In the genomic region with DNA sequence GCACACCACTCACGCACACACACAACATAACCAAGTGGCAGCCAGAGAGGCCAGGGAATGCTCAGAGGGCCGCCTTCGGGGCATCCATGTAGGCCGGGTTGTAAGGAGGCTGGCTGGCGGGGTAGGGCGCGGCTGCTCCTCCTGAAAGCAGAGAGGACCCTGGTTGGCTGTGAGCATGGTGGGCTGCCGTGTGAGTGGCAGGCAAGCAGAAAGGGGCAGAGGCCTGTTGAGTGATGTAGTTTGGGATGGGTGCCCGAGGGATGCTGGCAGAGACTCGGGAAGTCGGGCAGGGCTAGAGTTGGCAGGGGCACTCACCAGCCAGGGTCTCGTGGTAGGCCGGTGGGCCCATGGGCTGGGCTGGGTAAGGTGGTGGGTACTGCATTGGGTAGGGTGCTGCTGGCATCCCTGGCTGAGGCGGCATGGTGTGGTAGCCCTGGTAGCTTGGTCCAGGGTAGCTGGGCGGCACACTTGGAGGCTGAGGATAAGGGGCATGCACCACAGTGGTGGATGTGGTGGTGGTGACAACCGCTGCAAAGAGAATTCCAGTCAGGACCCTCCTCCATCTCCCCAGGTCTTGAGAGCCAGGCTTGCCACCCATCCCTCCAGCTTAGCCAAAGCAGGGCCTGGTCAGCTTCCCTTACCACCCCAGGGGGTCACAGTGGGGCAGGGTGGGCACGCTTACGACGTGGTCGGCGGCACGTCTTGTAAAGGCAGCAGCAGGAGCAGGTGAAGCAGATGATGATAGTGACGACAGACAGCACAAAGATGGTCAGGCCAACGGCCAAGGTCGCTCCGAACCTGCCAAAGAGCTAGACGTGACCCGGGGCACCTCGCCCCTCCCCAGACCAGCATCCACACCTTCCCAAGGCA, we compare ENCODE assay signal across 12 cellular contexts. TPM values are rescaled to one million over a fixed set of nuclear protein-coding genes. Genes with fewer than 3 reads are reported as not detected.
A peak's percentile ranks its signal among the peaks of the same experiment; 100 is the strongest.
DNase-seq lines count a peak whose midpoint lies in the region; ATAC-seq and TF ChIP-seq lines count a peak whose summit lies in the region.
"Had no signal": no experiment of that assay in that cellular context is flagged by ENCODE, and none has a peak within 500 bp of the region (broad histone marks: within the 10 kb centered on the region; RNA-seq: fewer than 3 reads in every experiment).

No MANE protein-coding gene starts in this region.

- H3K36me3 Mint-ChIP-seq in CD4-positive, alpha-beta T cell (ENCODE audit: low read depth): peaks cover 50% of the 10 kb centered on the region
- peaks cover 16% of the 10 kb centered on the region for H3K36me3 Mint-ChIP-seq in neural progenitor cell

- no peak for TF ChIP-seq CTCF in CD4-positive, alpha-beta T cell (IDR thresholded peaks at IDR 0.05)
- TF ChIP-seq CTCF in neural progenitor cell (IDR thresholded peaks at IDR 0.05): no peak
- TF ChIP-seq CTCF in adrenal gland (IDR thresholded peaks at IDR 0.05): no peak

- peak overlapping the region; percentile 6 for H3K27ac ChIP-seq in CD4-positive, alpha-beta T cell (ENCODE audit: low read depth, low read length)
- H3K27ac ChIP-seq in caudate nucleus (ENCODE audit: low read depth, low read length) (peak overlapping the region; percentile 67), neural progenitor cell (no peak overlapping the region), adrenal gland (peak overlapping the region in 2 of 5 donors; percentile 98 to 100)
- H3K27ac ChIP-seq: KMS-11 had no signal

- DNase-seq in CD4-positive, alpha-beta T cell: no peak
- peak; percentile 37 for DNase-seq in H7
- peak in 14 of 61 donors; percentile 13 to 56 (median 22) for DNase-seq in caudate nucleus (lab: John Stamatoyannopoulos, UW)
- no peak for DNase-seq in neural progenitor cell (ENCODE audit: low spot score)
- DNase-seq in CD1c-positive myeloid dendritic cell (ENCODE audit: extremely low spot score): no peak
- no peak for DNase-seq in NCI-H1092 treated with DMSO at 0.1 percent for 48 hours (lab: John Stamatoyannopoulos, UW)
- no peak for DNase-seq in SW480 (ENCODE audit: low spot score)
- DNase-seq in adrenal gland: no peak
- DNase-seq: DMS79 treated with DMSO at 0.1 percent for 48 hours, foreskin fibroblast, NCI-H510A treated with DMSO at 0.1 percent for 48 hours had no signal

- H3K4me3 ChIP-seq in H7 (ENCODE audit: insufficient read depth, low read depth, low read length) (no peak overlapping the region), neural progenitor cell (no peak overlapping the region), adrenal gland (no peak overlapping the region)

- H3K27me3 ChIP-seq in CD4-positive, alpha-beta T cell (ENCODE audit: control insufficient read depth, insufficient read depth, low read length): no peaks in the 10 kb centered on the region
- no peaks in the 10 kb centered on the region for H3K27me3 ChIP-seq in H7 (ENCODE audit: control insufficient read depth, insufficient read depth, low read length)
- H3K27me3 ChIP-seq in neural progenitor cell: no peaks in the 10 kb centered on the region
- no peaks in the 10 kb centered on the region for H3K27me3 ChIP-seq in adrenal gland

- POLR2A ChIA-PET in CD4-positive, alpha-beta T cell (lab: Charles Lee): interaction anchor here (1.2 to 3.6 kb wide), 3 partner anchors 9 to 29 kb away, joined by 4 to 26 read pairs (median 9); a partner anchor contains a TSS

- CTCF ChIA-PET in CD4-positive, alpha-beta T cell (lab: Charles Lee): interaction anchor here (0.7 to 1.3 kb wide), 3 partner anchors 33 to 38 kb away, joined by 3 to 5 read pairs (median 3); no protein-coding TSS in a partner anchor

- no peaks in the 10 kb centered on the region for H4K20me1 ChIP-seq in neural progenitor cell (ENCODE audit: low read depth)

- peak overlapping the region; percentile 94 for H3K27ac Mint-ChIP-seq in CD4-positive, alpha-beta T cell
- no peak overlapping the region for H3K27ac Mint-ChIP-seq in neural progenitor cell

- peaks cover 42% of the 10 kb centered on the region for H3F3A ChIP-seq in neural progenitor cell (ENCODE audit: low read depth)

- no peaks in the 10 kb centered on the region for H3K9me3 Mint-ChIP-seq in CD4-positive, alpha-beta T cell
- H3K9me3 Mint-ChIP-seq in neural progenitor cell: no peaks in the 10 kb centered on the region

- no peak overlapping the region for H3K9ac ChIP-seq in neural progenitor cell
- H3K9ac ChIP-seq: KMS-11 had no signal

- peaks cover 30% of the 10 kb centered on the region for H3K79me2 ChIP-seq in neural progenitor cell (ENCODE audit: low read depth)

- H3K4me1 Mint-ChIP-seq in CD4-positive, alpha-beta T cell (ENCODE audit: low read depth): peaks cover 62% of the 10 kb centered on the region
- H3K4me1 Mint-ChIP-seq in neural progenitor cell: peaks cover 48% of the 10 kb centered on the region

- H3K4me1 ChIP-seq in neural progenitor cell: peaks cover 29% of the 10 kb centered on the region
- peaks cover 44 to 77% of the 10 kb centered on the region in 2 donors for H3K4me1 ChIP-seq in adrenal gland (replicated peaks in 1 of 2)

- intact Hi-C loops in CD4-positive, alpha-beta T cell (cut with DNase I, micrococcal nuclease): loop anchor here in 1 of 2 experiments (10.0 kb wide), 1 partner anchor 186 kb away; no protein-coding TSS in a partner anchor
- intact Hi-C loops in adrenal gland (cut with DNase I): loop anchor here in 1 of 2 donors (5.0 kb wide), 1 partner anchor 33 kb away; a partner anchor contains a TSS

- H3K4me2 ChIP-seq in neural progenitor cell: no peak overlapping the region
- H3K4me2 ChIP-seq: KMS-11 had no signal

- H3K27me3 Mint-ChIP-seq in CD4-positive, alpha-beta T cell: no peaks in the 10 kb centered on the region
- peaks cover 2% of the 10 kb centered on the region for H3K27me3 Mint-ChIP-seq in neural progenitor cell (ENCODE audit: insufficient read depth, low read depth)

- no peak for ATAC-seq in CD4-positive, alpha-beta T cell (ENCODE audit: poor library complexity)

- H2AFZ ChIP-seq in neural progenitor cell (replicated peaks): no peak overlapping the region

- H3K9me3 ChIP-seq in CD4-positive, alpha-beta T cell (ENCODE audit: control insufficient read depth, low read length): no peaks in the 10 kb centered on the region
- H3K9me3 ChIP-seq in neural progenitor cell (ENCODE audit: low read depth) (no peaks in the 10 kb centered on the region), adrenal gland (replicated peaks in 1 of 3) (no peaks in the 10 kb centered on the region)

- H3K36me3 ChIP-seq in H7 (replicated peaks; ENCODE audit: control insufficient read depth, insufficient read depth, low read length): peaks cover 19% of the 10 kb centered on the region
- no peaks in the 10 kb centered on the region for H3K36me3 ChIP-seq in neural progenitor cell
- peaks cover 0 to 31% of the 10 kb centered on the region in 2 donors for H3K36me3 ChIP-seq in adrenal gland (replicated peaks in 1 of 2)

- H3K4me3 Mint-ChIP-seq in CD4-positive, alpha-beta T cell: peak overlapping the region; percentile 87
- H3K4me3 Mint-ChIP-seq in neural progenitor cell: peak overlapping the region; percentile 50

- WGBS in adrenal gland, 4 donors: 75 to 81% (median 76%) methylated on average over 18 to 29 of the region's 29 CpGs

- no peak for TF ChIP-seq POLR2A in adrenal gland (IDR thresholded peaks at IDR 0.05)

RNA-seq across cellular contexts. Expression of a gene that starts 22.7 kb away (rescaled TPM):
- total RNA-seq in CD4-positive, alpha-beta T cell: 10 to 100 TPM in 1 of 2 experiments, 1 to 10 TPM in 1; 8.8 to 10.3 TPM
- 13.4 and 18.5 TPM in 2 replicates for total RNA-seq in H7 (2014; rRNA removed; shearing (Covaris generic))
- 8.3 and 11.8 TPM in 2 replicates for total RNA-seq in neural progenitor cell (ENCODE audit: low replicate concordance)
- total RNA-seq in adrenal gland: 10 to 100 TPM in 1 of 8 donors, 1 to 10 TPM in 7; 5.1 to 15.9 (median 6.7) TPM
- polyA plus RNA-seq in adrenal gland: 1 to 10 TPM; 6.7 to 9.1 (median 8.4) TPM

RNA-seq across cellular contexts. Expression of a gene that starts 29.2 kb away (rescaled TPM):
- total RNA-seq in CD4-positive, alpha-beta T cell: 100 to 1,000 TPM; 289 to 297 TPM
- 222 and 264 TPM in 2 replicates for total RNA-seq in H7 (2014; rRNA removed; shearing (Covaris generic))
- total RNA-seq in neural progenitor cell (ENCODE audit: low replicate concordance) (472 and 510 TPM in 2 replicates), adrenal gland (100 to 1,000 TPM; 177 to 322 (median 224) TPM)
- 100 to 1,000 TPM; 489 to 891 (median 742) TPM for polyA plus RNA-seq in adrenal gland

RNA-seq across cellular contexts. Expression of a gene that starts 29.4 kb away (rescaled TPM):
- total RNA-seq in CD4-positive, alpha-beta T cell: 1 to 10 TPM; 5.5 to 5.8 TPM
- 51.4 and 59.1 TPM in 2 replicates for total RNA-seq in H7 (2014; rRNA removed; shearing (Covaris generic))
- 13.9 and 22.0 TPM in 2 replicates for total RNA-seq in neural progenitor cell (ENCODE audit: low replicate concordance)
- total RNA-seq in adrenal gland: 10 to 100 TPM; 14.3 to 28.7 (median 19.5) TPM
- 10 to 100 TPM in 1 of 3 donors, 1 to 10 TPM in 2; 7.3 to 20.8 (median 8.0) TPM for polyA plus RNA-seq in adrenal gland

RNA-seq across cellular contexts. Expression of a gene that starts 34.7 kb away (rescaled TPM):
- 100 to 1,000 TPM; 102 to 109 TPM for total RNA-seq in CD4-positive, alpha-beta T cell
- 195 and 200 TPM in 2 replicates for total RNA-seq in H7 (2014; rRNA removed; shearing (Covaris generic))
- total RNA-seq in neural progenitor cell (ENCODE audit: low replicate concordance): 54.8 and 133 TPM in 2 replicates
- 100 to 1,000 TPM; 110 to 167 (median 133) TPM for total RNA-seq in adrenal gland
- 10 to 100 TPM; 77.2 to 89.4 (median 85.6) TPM for polyA plus RNA-seq in adrenal gland

RNA-seq across cellular contexts. Expression of a gene that starts 39.4 kb away (rescaled TPM):
- 1 to 10 TPM; 1.1 to 2.0 TPM for total RNA-seq in CD4-positive, alpha-beta T cell
- total RNA-seq in H7 (2014; rRNA removed; shearing (Covaris generic)): 46.5 and 65.7 TPM in 2 replicates
- 53.6 and 142 TPM in 2 replicates for total RNA-seq in neural progenitor cell (ENCODE audit: low replicate concordance)
- 10 to 100 TPM in 6 of 8 donors, 1 to 10 TPM in 2; 5.9 to 23.5 (median 13.7) TPM for total RNA-seq in adrenal gland
- 100 to 1,000 TPM in 1 of 3 donors, 10 to 100 TPM in 1, 1 to 10 TPM in 1; 6.1 to 115 (median 45.6) TPM for polyA plus RNA-seq in adrenal gland
